ENCODE assay signal across 11 cellular contexts in genomic region chr11:104547996-104548661, GRCh38.
DNase-seq lines count a peak whose midpoint lies in the region; ATAC-seq, FAIRE-seq and TF ChIP-seq lines count a peak whose summit lies in the region.
"Had no signal": no experiment of that assay in that cellular context is flagged by ENCODE, and none has a peak within 500 bp of the region (broad histone marks: within the 10 kb centered on the region; RNA-seq: fewer than 3 reads in every experiment).

No MANE protein-coding gene starts in this region.

- in situ Hi-C loops in GM12878 (cut with MboI), result no loop called here

- no peak overlapping the region for H3K4me2 ChIP-seq in Karpas-422 (ENCODE audit: low read depth, low read length, poor library complexity, severe bottlenecking)
- H3K4me2 ChIP-seq in GM12878 (ENCODE audit: control insufficient read depth, insufficient read depth), result no peak overlapping the region

- H2AFZ ChIP-seq in Karpas-422 (ENCODE audit: low read length), result no peak overlapping the region
- no peak overlapping the region for H2AFZ ChIP-seq in GM12878 (ENCODE audit: control insufficient read depth, low read depth, low read length)

- BruUV-seq in GM12878 (replicated peaks; lab: Mats Ljungman, UMichigan), result no TSS peak

- CTCF ChIA-PET in GM12878 (lab: Yijun Ruan, JAX), result interaction anchor here (0.8 kb wide), 1 partner anchor 21 kb away, joined by 3 read pairs; no protein-coding TSS in a partner anchor

- no peaks in the 10 kb centered on the region for H3K4me1 ChIP-seq in Karpas-422 (ENCODE audit: low read length)
- no peaks in the 10 kb centered on the region for H3K4me1 ChIP-seq in GM12878 (ENCODE audit: control insufficient read depth, insufficient read depth, low read length)
- no peaks in the 10 kb centered on the region for H3K4me1 ChIP-seq in esophagus squamous epithelium

- no peaks in the 10 kb centered on the region for H3K9me2 ChIP-seq in Karpas-422 (replicated peaks; ENCODE audit: insufficient read depth, low read length)

- ATAC-seq in GM12878, result 0 out of 3 replicates have a peak, but pooled peaks have one; percentile 31

- H3K4me3 ChIP-seq in Karpas-422 (ENCODE audit: low read length), result no peak overlapping the region
- no peak overlapping the region for H3K4me3 ChIP-seq in GM12878
- no peak overlapping the region for H3K4me3 ChIP-seq in kidney epithelial cell (ENCODE audit: low read depth, low read length)
- H3K4me3 ChIP-seq in esophagus squamous epithelium, result no peak overlapping the region
- no peak overlapping the region for H3K4me3 ChIP-seq in lower leg skin (ENCODE audit: low read depth, poor library complexity, severe bottlenecking)

- SMC1A ChIA-PET in GM12878 (lab: Charles Lee; ENCODE audit: uncharacterized antibody, unreplicated experiment), result interaction anchor here (0.8 kb wide), 1 partner anchor 866 kb away, joined by 3 read pairs; no protein-coding TSS in a partner anchor

- TF ChIP-seq CTCF in GM12873 (IDR thresholded peaks at IDR 0.05; ENCODE audit: insufficient read depth, low read depth, low read length, missing control alignments), result peak; percentile 16
- TF ChIP-seq CTCF in GM12878 (IDR thresholded peaks at IDR 0.05 in 2 of 3, conservative IDR thresholded peaks at IDR 0.05 in 1 of 3; ENCODE audit: control insufficient read depth in 2 of 3, extremely low read depth in 1 of 3, insufficient read depth in 1 of 3, low read depth in 3 of 3, low read length in 3 of 3), result no peak; a peak in 1 of 6 replicates
- no peak for TF ChIP-seq CTCF in kidney epithelial cell (IDR thresholded peaks at IDR 0.05; ENCODE audit: insufficient read depth, low read length, poor library complexity, severe bottlenecking)
- peak in 1 of 6 experiments; percentile 4 for TF ChIP-seq CTCF in esophagus squamous epithelium (IDR thresholded peaks at IDR 0.05)
- no peak for TF ChIP-seq CTCF in lower leg skin (IDR thresholded peaks at IDR 0.05)

- WGBS in GM12878 (ENCODE audit: insufficient coverage, insufficient replicate concordance, low lambda C conversion rate, missing lambda C conversion rate), result 12% methylated on average over 3 of the region's 3 CpGs
- 78 to 82% methylated on average over 3 of the region's 3 CpGs for WGBS in esophagus squamous epithelium, 2 donors
- WGBS in lower leg skin, 2 donors, result 80 to 86% methylated on average over 3 of the region's 3 CpGs

- H3K27ac ChIP-seq in Karpas-422 (ENCODE audit: low read length), result no peak overlapping the region
- no peak overlapping the region for H3K27ac ChIP-seq in GM12878 (ENCODE audit: control insufficient read depth, insufficient read depth)
- H3K27ac ChIP-seq in esophagus squamous epithelium, result no peak overlapping the region

- no peaks in the 10 kb centered on the region for H3K36me3 ChIP-seq in Karpas-422 (ENCODE audit: insufficient read depth, low read length)
- H3K36me3 ChIP-seq in GM12878 (ENCODE audit: control insufficient read depth in 2 of 2, insufficient read depth in 2 of 2, low read length in 1 of 2), result no peaks in the 10 kb centered on the region
- no peaks in the 10 kb centered on the region for H3K36me3 ChIP-seq in kidney epithelial cell (ENCODE audit: control insufficient read depth, insufficient read depth, low read length)
- H3K36me3 ChIP-seq in esophagus squamous epithelium, result no peaks in the 10 kb centered on the region

- POLR2A ChIA-PET in GM12878 (lab: Charles Lee), result no interaction called here

- no peak for TF ChIP-seq POLR2A in GM12878 (IDR thresholded peaks at IDR 0.05; ENCODE audit: low read depth, low read length)
- TF ChIP-seq POLR2A in esophagus squamous epithelium (IDR thresholded peaks at IDR 0.05), result no peak
- TF ChIP-seq POLR2A in lower leg skin (IDR thresholded peaks at IDR 0.05), result no peak

- no peak for FAIRE-seq in GM12878 (lab: Jason Lieb, UNC)

- H3K9ac ChIP-seq in Karpas-422 (ENCODE audit: low read length) (no peak overlapping the region), GM12878 (ENCODE audit: control insufficient read depth, insufficient read depth, low read length) (no peak overlapping the region)

- no peak for TF ChIP-seq EP300 in GM12878 (IDR thresholded peaks at IDR 0.05; ENCODE audit: borderline replicate concordance in 1 of 2, control insufficient read depth in 1 of 2, low read depth in 2 of 2, low read length in 2 of 2)

- no peak for TF ChIP-seq RAD21 in GM12878 (IDR thresholded peaks at IDR 0.05; ENCODE audit: insufficient read depth, low read depth, low read length)

- H3K9me3 ChIP-seq in Karpas-422 (ENCODE audit: low read length), result no peaks in the 10 kb centered on the region
- H3K9me3 ChIP-seq in GM12878 (replicated peaks; ENCODE audit: control insufficient read depth, insufficient read depth, low read length), result no peaks in the 10 kb centered on the region
- no peaks in the 10 kb centered on the region for H3K9me3 ChIP-seq in esophagus squamous epithelium

- H3K79me2 ChIP-seq in Karpas-422 (ENCODE audit: low read length), result no peaks in the 10 kb centered on the region
- H3K79me2 ChIP-seq in GM12878 (ENCODE audit: control insufficient read depth, insufficient read depth, low read length), result no peaks in the 10 kb centered on the region

- H3K27me3 ChIP-seq in Karpas-422 (ENCODE audit: low read length) (no peaks in the 10 kb centered on the region), GM12878 (replicated peaks in 1 of 2; ENCODE audit: control insufficient read depth in 2 of 2, insufficient read depth in 2 of 2, low read length in 1 of 2) (no peaks in the 10 kb centered on the region), kidney epithelial cell (ENCODE audit: control insufficient read depth, insufficient read depth, low read length) (no peaks in the 10 kb centered on the region), esophagus squamous epithelium (no peaks in the 10 kb centered on the region)

- DNase-seq in Karpas-422 (peak; percentile 71), GM12878 (ENCODE audit: low read depth, low spot score) (no peak), kidney epithelial cell (ENCODE audit: low read depth) (peak; percentile 34), esophagus squamous epithelium (lab: John Stamatoyannopoulos, UW) (no peak), lower leg skin (ENCODE audit: low spot score in 2 of 2) (no peak), AG20443 (ENCODE audit: low spot score) (no peak)
- DNase-seq: Calu3; caudate nucleus; NCI-H2081 treated with DMSO at 0.1 percent for 48 hours; stimulated activated CD4-positive, alpha-beta T cell treated with anti-CD3 and anti-CD28 coated beads, Interleukin-12 subunit alpha, Interleukin-12 subunit beta, amount 100 ng/mL, for 4 hours had no signal

- RAD21 ChIA-PET in GM12878 (lab: Charles Lee; ENCODE audit: unreplicated experiment), result no interaction called here

- H4K20me1 ChIP-seq in Karpas-422 (ENCODE audit: insufficient read depth, low read depth, low read length) (no peaks in the 10 kb centered on the region), GM12878 (ENCODE audit: control insufficient read depth, insufficient read depth) (no peaks in the 10 kb centered on the region)

- intact Hi-C loops in GM12878 (cut with micrococcal nuclease; ENCODE audit: unreplicated experiment) (no loop called here), esophagus squamous epithelium (cut with DNase I) (no loop called here), lower leg skin (cut with DNase I; ENCODE audit: low total_unique reads) (no loop called here)

TF ChIP-seq in GM12878, 131 proteins besides CTCF, POLR2A, EP300 and RAD21 (continues in another document):
- TF ChIP-seq POLR2AphosphoS2 (IDR thresholded peaks at IDR 0.05; ENCODE audit: low read depth, low read length), result no peak
- no peak for TF ChIP-seq IRF4 (IDR thresholded peaks at IDR 0.05; ENCODE audit: low read depth, low read length)
- no peak for TF ChIP-seq PAX5 (IDR thresholded peaks at IDR 0.05; ENCODE audit: borderline replicate concordance, low read depth, low read length)
- no peak for TF ChIP-seq ZZZ3 (IDR thresholded peaks at IDR 0.05; ENCODE audit: control insufficient read depth, insufficient read length, low read depth)
- TF ChIP-seq CEBPZ (IDR thresholded peaks at IDR 0.05; ENCODE audit: low read depth, low read length), result no peak
- no peak for TF ChIP-seq SREBF1 (IDR thresholded peaks at IDR 0.05; ENCODE audit: low read length)
- no peak for TF ChIP-seq HDAC2 (IDR thresholded peaks at IDR 0.05)
- TF ChIP-seq ATF2 (IDR thresholded peaks at IDR 0.05; ENCODE audit: low read length), result no peak
- TF ChIP-seq KDM1A (IDR thresholded peaks at IDR 0.05; ENCODE audit: borderline replicate concordance), result no peak
- TF ChIP-seq TCF3 (IDR thresholded peaks at IDR 0.05; ENCODE audit: borderline replicate concordance, insufficient read depth, low read depth, low read length), result no peak

Comparison
In these comparisons a context has a peak if more than half of its experiments do, and no peak if none do; other contexts are left out.
1. DNase-seq: peak in Karpas-422 (single experiment) and kidney epithelial cell (single experiment); none in GM12878 (single experiment), esophagus squamous epithelium (single experiment), lower leg skin (0 of 2) and AG20443 (single experiment).